ENCODE assay signal across 1 cellular context in genomic region chr14:22800356-22800755, GRCh38.
TF ChIP-seq lines count a peak whose summit lies in the region.

No MANE protein-coding gene starts in this region.

TF ChIP-seq in IMR-90, 13 proteins besides CTCF, POLR2A, EP300 and RAD21:
- TF ChIP-seq MAFK (IDR thresholded peaks at IDR 0.05; ENCODE audit: low read depth, low read length) (no peak), NFE2L2 (IDR thresholded peaks at IDR 0.05; ENCODE audit: low read depth, low read length) (no peak), USF2 (IDR thresholded peaks at IDR 0.05; ENCODE audit: low read depth, low read length) (no peak), FOS (IDR thresholded peaks at IDR 0.05; ENCODE audit: low read depth, low read length) (no peak), RFX5 (IDR thresholded peaks at IDR 0.05; ENCODE audit: low read depth, low read length) (no peak), ELK1 (IDR thresholded peaks at IDR 0.05; ENCODE audit: borderline replicate concordance, low read depth, low read length) (no peak), MAZ (IDR thresholded peaks at IDR 0.05; ENCODE audit: borderline replicate concordance, low read depth, low read length) (no peak), CHD1 (IDR thresholded peaks at IDR 0.05; ENCODE audit: low read depth, low read length) (no peak), RCOR1 (IDR thresholded peaks at IDR 0.05; ENCODE audit: insufficient replicate concordance, low read length) (no peak), SMC3 (IDR thresholded peaks at IDR 0.05; ENCODE audit: low read depth, low read length) (no peak), CEBPB (IDR thresholded peaks at IDR 0.05; ENCODE audit: low read depth, low read length) (no peak), MXI1 (IDR thresholded peaks at IDR 0.05; ENCODE audit: borderline replicate concordance, low read depth, low read length) (no peak), BHLHE40 (IDR thresholded peaks at IDR 0.05; ENCODE audit: low read depth, low read length) (no peak)
